11 cellular contexts compared by ENCODE assay signal in the genomic region with DNA sequence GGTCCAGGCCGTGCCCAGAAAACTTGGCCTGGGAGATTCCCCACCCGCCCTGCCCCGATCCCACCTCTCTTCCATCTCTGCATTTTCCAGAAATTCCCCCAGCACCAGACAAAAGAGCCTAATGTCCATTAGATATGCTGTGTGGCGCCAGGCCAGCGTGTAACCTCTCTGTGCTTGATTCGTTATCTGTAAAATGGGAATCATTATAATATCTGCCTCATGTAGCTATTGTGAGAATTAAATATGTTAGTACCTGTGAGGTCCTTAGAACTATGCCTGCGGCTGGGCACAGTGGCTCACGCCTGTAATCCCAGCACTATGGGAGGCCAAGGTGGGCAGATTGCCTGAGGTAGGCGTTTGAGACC. TPM values are rescaled to one million over a fixed set of nuclear protein-coding genes. Genes with fewer than 3 reads are reported as not detected.
DNase-seq lines count a peak whose midpoint lies in the region; ATAC-seq, FAIRE-seq and TF ChIP-seq lines count a peak whose summit lies in the region.
"Had no signal": no experiment of that assay in that cellular context is flagged by ENCODE, and none has a peak within 500 bp of the region (broad histone marks: within the 10 kb centered on the region; RNA-seq: fewer than 3 reads in every experiment).

No MANE protein-coding gene starts in this region.

- ATAC-seq in activated T-cell treated with anti-CD3 and anti-CD28 coated beads, Interleukin-2, amount 50 U/mL, for 72 hours (replicated peaks in 1 of 2), result no peak
- no peak for ATAC-seq in central memory CD8-positive, alpha-beta T cell (replicated peaks; ENCODE audit: extremely low read depth, poor library complexity, severe bottlenecking)
- no peak for ATAC-seq in stimulated activated memory B cell treated with anti-CD40 and anti-IgM and Interleukin-4, amounts not matched to agents 10 μg/mL and 1 μg/mL and 100 μg/mL, for 72 hours

- peak overlapping the region; percentile 89 for H3K27ac Mint-ChIP-seq in activated T-cell treated with anti-CD3 and anti-CD28 coated beads, Interleukin-2, amount 50 U/mL, for 72 hours
- peak overlapping the region; percentile 92 for H3K27ac Mint-ChIP-seq in central memory CD8-positive, alpha-beta T cell (ENCODE audit: low read depth)
- peak overlapping the region; percentile 95 for H3K27ac Mint-ChIP-seq in stimulated activated memory B cell treated with anti-CD40 and anti-IgM and Interleukin-4, amounts not matched to agents 10 μg/mL and 1 μg/mL and 100 μg/mL, for 72 hours
- H3K27ac Mint-ChIP-seq in H9, result no peak overlapping the region

- DNase-seq in activated T-cell treated with anti-CD3 and anti-CD28 coated beads, Interleukin-2, amount 50 U/mL, for 72 hours, result no peak
- no peak for DNase-seq in activated T-cell treated with anti-CD3 and anti-CD28 coated beads, Interleukin-2, amount 50 U/mL, for 48 hours
- DNase-seq in central memory CD8-positive, alpha-beta T cell (ENCODE audit: low spot score in 2 of 2), result no peak
- DNase-seq in H9, result no peak
- DNase-seq in CD1c-positive myeloid dendritic cell (ENCODE audit: extremely low spot score), result no peak
- DNase-seq in GM19239 (ENCODE audit: insufficient read length, low spot score), result no peak
- DNase-seq: NCI-H526 treated with DMSO at 0.1 percent for 48 hours had no signal

- no peak overlapping the region for H3K56ac ChIP-seq in H9 (ENCODE audit: insufficient read length, low read depth, low read length)

- H4K5ac ChIP-seq in H9 (ENCODE audit: insufficient read length, low read depth, low read length), result no peak overlapping the region

- H4K20me1 ChIP-seq in OCI-LY3 (ENCODE audit: insufficient read depth, low read length), result no peaks in the 10 kb centered on the region
- no peaks in the 10 kb centered on the region for H4K20me1 ChIP-seq in H9 (ENCODE audit: control insufficient read depth, insufficient read depth, insufficient read length)

- H3K36me3 Mint-ChIP-seq in activated T-cell treated with anti-CD3 and anti-CD28 coated beads, Interleukin-2, amount 50 U/mL, for 72 hours (ENCODE audit: insufficient read depth in 2 of 2), result peaks cover 18 to 29% of the 10 kb centered on the region in 2 donors
- H3K36me3 Mint-ChIP-seq in central memory CD8-positive, alpha-beta T cell (ENCODE audit: insufficient read depth), result peaks cover 13% of the 10 kb centered on the region
- peaks cover 20% of the 10 kb centered on the region for H3K36me3 Mint-ChIP-seq in stimulated activated memory B cell treated with anti-CD40 and anti-IgM and Interleukin-4, amounts not matched to agents 10 μg/mL and 1 μg/mL and 100 μg/mL, for 72 hours
- H3K36me3 Mint-ChIP-seq in H9 (ENCODE audit: insufficient read depth in 1 of 3, low read depth in 3 of 3), result peaks cover 0 to 9% (median 0%) of the 10 kb centered on the region in 3 experiments; a peak in 2 of 7 replicates

- peaks cover 12% of the 10 kb centered on the region for H3K36me3 ChIP-seq in OCI-LY3 (replicated peaks; ENCODE audit: low read depth, low read length)

- peak overlapping the region; percentile 77; the same call in 1 of the 2 replicates for H3K4me2 ChIP-seq in OCI-LY3 (ENCODE audit: low read length)
- no peak overlapping the region for H3K4me2 ChIP-seq in H9 (ENCODE audit: insufficient read depth, insufficient read length, low read length)

- H3K4me1 Mint-ChIP-seq in activated T-cell treated with anti-CD3 and anti-CD28 coated beads, Interleukin-2, amount 50 U/mL, for 72 hours (ENCODE audit: low read depth), result peaks cover 70% of the 10 kb centered on the region
- peaks cover 34% of the 10 kb centered on the region for H3K4me1 Mint-ChIP-seq in central memory CD8-positive, alpha-beta T cell
- H3K4me1 Mint-ChIP-seq in stimulated activated memory B cell treated with anti-CD40 and anti-IgM and Interleukin-4, amounts not matched to agents 10 μg/mL and 1 μg/mL and 100 μg/mL, for 72 hours, result peaks cover 37% of the 10 kb centered on the region
- peaks cover 7 to 9% of the 10 kb centered on the region in 2 experiments for H3K4me1 Mint-ChIP-seq in H9

- H2AK5ac ChIP-seq in H9 (ENCODE audit: insufficient read length, low read length), result no peak overlapping the region

- H3K18ac ChIP-seq in H9 (ENCODE audit: insufficient read length, low read depth, low read length), result no peak overlapping the region

- H3K27me3 Mint-ChIP-seq in activated T-cell treated with anti-CD3 and anti-CD28 coated beads, Interleukin-2, amount 50 U/mL, for 72 hours (ENCODE audit: low read depth), result no peaks in the 10 kb centered on the region
- H3K27me3 Mint-ChIP-seq in central memory CD8-positive, alpha-beta T cell, result no peaks in the 10 kb centered on the region
- H3K27me3 Mint-ChIP-seq in stimulated activated memory B cell treated with anti-CD40 and anti-IgM and Interleukin-4, amounts not matched to agents 10 μg/mL and 1 μg/mL and 100 μg/mL, for 72 hours, result no peaks in the 10 kb centered on the region
- no peaks in the 10 kb centered on the region; the same call in 1 of the 2 replicates for H3K27me3 Mint-ChIP-seq in H9 (ENCODE audit: low read depth)

- H3K27ac ChIP-seq in OCI-LY3 (ENCODE audit: low read length) (no peak overlapping the region), H9 (ENCODE audit: insufficient read length, low read depth, low read length) (no peak overlapping the region)
- H3K27ac ChIP-seq: KMS-11 had no signal

- H4K8ac ChIP-seq in H9 (replicated peaks; ENCODE audit: insufficient read length, low read depth, low read length), result no peak overlapping the region

- no peak overlapping the region for H3K14ac ChIP-seq in H9 (ENCODE audit: insufficient read depth, low read length)

- no peak overlapping the region for H2BK15ac ChIP-seq in H9 (ENCODE audit: low read depth, low read length)

- WGBS in H9 (ENCODE audit: extremely low coverage, insufficient read length, low lambda C conversion rate), result no CpG with 5 or more reads among the region's 9 CpGs

- H3K23me2 ChIP-seq in H9 (ENCODE audit: insufficient read length, low read depth, low read length, poor library complexity, severe bottlenecking), result no peaks in the 10 kb centered on the region

- no peaks in the 10 kb centered on the region for H3K27me3 ChIP-seq in OCI-LY3 (ENCODE audit: low read depth, low read length)
- H3K27me3 ChIP-seq in H9 (ENCODE audit: insufficient read depth, low read length), result no peaks in the 10 kb centered on the region
- H3K27me3 ChIP-seq: dorsolateral prefrontal cortex had no signal

- H3K9ac ChIP-seq in OCI-LY3 (ENCODE audit: low read length), result no peak overlapping the region
- H3K9ac ChIP-seq in H9 (ENCODE audit: extremely low read depth, insufficient read length, low read length), result no peak overlapping the region
- H3K9ac ChIP-seq: KMS-11 had no signal

- H3K23ac ChIP-seq in H9 (ENCODE audit: insufficient read length, low read depth, low read length), result no peak overlapping the region

- no peak overlapping the region for H2BK5ac ChIP-seq in H9 (ENCODE audit: insufficient read length, low read length)

- FAIRE-seq in GM19239 (lab: Jason Lieb, UNC), result no peak

- TF ChIP-seq CTCF in OCI-LY3 (IDR thresholded peaks at IDR 0.05; ENCODE audit: low read depth, low read length) (no peak), H9 (conservative IDR thresholded peaks at IDR 0.05) (no peak)

- no peak overlapping the region for H3T11ph ChIP-seq in H9 (ENCODE audit: low read length)

- H3K9me3 ChIP-seq in OCI-LY3 (ENCODE audit: insufficient read depth, low read length) (peaks cover 9% of the 10 kb centered on the region; the same call in 1 of the 2 replicates), H9 (ENCODE audit: control insufficient read depth, low read depth, low read length) (no peaks in the 10 kb centered on the region)

- no peaks in the 10 kb centered on the region for H3K79me1 ChIP-seq in H9 (ENCODE audit: insufficient read depth, low read depth, low read length, poor library complexity, severe bottlenecking)

- peak overlapping the region; percentile 68 to 72 for H3K4me3 Mint-ChIP-seq in activated T-cell treated with anti-CD3 and anti-CD28 coated beads, Interleukin-2, amount 50 U/mL, for 72 hours
- H3K4me3 Mint-ChIP-seq in central memory CD8-positive, alpha-beta T cell, result peak overlapping the region; percentile 46
- H3K4me3 Mint-ChIP-seq in stimulated activated memory B cell treated with anti-CD40 and anti-IgM and Interleukin-4, amounts not matched to agents 10 μg/mL and 1 μg/mL and 100 μg/mL, for 72 hours, result peak overlapping the region; percentile 63
- H3K4me3 Mint-ChIP-seq in H9, result no peak overlapping the region

- no peak overlapping the region for H3K4me3 ChIP-seq in OCI-LY3 (ENCODE audit: low read length)

- peaks cover 44% of the 10 kb centered on the region for H3K4me1 ChIP-seq in OCI-LY3 (ENCODE audit: low read length)
- H3K4me1 ChIP-seq in H9 (ENCODE audit: insufficient read depth, low read length), result no peaks in the 10 kb centered on the region

- H3K4ac ChIP-seq in H9 (ENCODE audit: low read depth, low read length), result no peak overlapping the region

- H2BK120ac ChIP-seq in H9 (ENCODE audit: low read depth, low read length, poor library complexity, severe bottlenecking), result no peak overlapping the region

- no peak overlapping the region for H2BK20ac ChIP-seq in H9 (ENCODE audit: low read depth, low read length, poor library complexity, severe bottlenecking)

- H2BK12ac ChIP-seq in H9 (ENCODE audit: insufficient read length, low read depth, low read length), result no peak overlapping the region

- peaks cover 4 to 10% of the 10 kb centered on the region in 2 donors for H3K9me3 Mint-ChIP-seq in activated T-cell treated with anti-CD3 and anti-CD28 coated beads, Interleukin-2, amount 50 U/mL, for 72 hours
- H3K9me3 Mint-ChIP-seq in central memory CD8-positive, alpha-beta T cell, result no peaks in the 10 kb centered on the region
- H3K9me3 Mint-ChIP-seq in stimulated activated memory B cell treated with anti-CD40 and anti-IgM and Interleukin-4, amounts not matched to agents 10 μg/mL and 1 μg/mL and 100 μg/mL, for 72 hours, result peaks cover 3% of the 10 kb centered on the region
- no peaks in the 10 kb centered on the region for H3K9me3 Mint-ChIP-seq in H9

- H2AFZ ChIP-seq in OCI-LY3 (ENCODE audit: low read depth, low read length) (no peak overlapping the region), H9 (ENCODE audit: low read length) (no peak overlapping the region)

- no peak overlapping the region for H4K91ac ChIP-seq in H9 (ENCODE audit: insufficient read length, low read depth, low read length)

- H3K79me2 ChIP-seq in OCI-LY3 (ENCODE audit: low read length) (peaks cover 8% of the 10 kb centered on the region), H9 (ENCODE audit: insufficient read depth, low read length) (no peaks in the 10 kb centered on the region)

RNA-seq across cellular contexts. Expression of a gene that starts 33.6 kb away (rescaled TPM):
- 100 to 1,000 TPM; 155 to 166 TPM for total RNA-seq in activated T-cell treated with anti-CD3 and anti-CD28 coated beads, Interleukin-2, amount 50 U/mL, for 72 hours
- 0.07 and 0.11 TPM in 2 replicates for total RNA-seq in H9 (2021)

RNA-seq across cellular contexts. Expression of a gene that starts 54.6 kb away (rescaled TPM):
- total RNA-seq in activated T-cell treated with anti-CD3 and anti-CD28 coated beads, Interleukin-2, amount 50 U/mL, for 72 hours, result 100 to 1,000 TPM; 313 to 348 TPM
- total RNA-seq in H9 (2021), result 28.3 and 28.6 TPM in 2 replicates

Comparison
In these comparisons a context has a peak if more than half of its experiments do, and no peak if none do; other contexts are left out.
1. H3K27ac Mint-ChIP-seq: peak in activated T-cell treated with anti-CD3 and anti-CD28 coated beads, Interleukin-2, amount 50 U/mL, for 72 hours (single experiment), central memory CD8-positive, alpha-beta T cell (single experiment) and stimulated activated memory B cell treated with anti-CD40 and anti-IgM and Interleukin-4, amounts not matched to agents 10 μg/mL and 1 μg/mL and 100 μg/mL, for 72 hours (single experiment); none in H9 (0 of 3).
2. H3K4me3 Mint-ChIP-seq: peak in activated T-cell treated with anti-CD3 and anti-CD28 coated beads, Interleukin-2, amount 50 U/mL, for 72 hours (2 of 2), central memory CD8-positive, alpha-beta T cell (single experiment) and stimulated activated memory B cell treated with anti-CD40 and anti-IgM and Interleukin-4, amounts not matched to agents 10 μg/mL and 1 μg/mL and 100 μg/mL, for 72 hours (single experiment); none in H9 (0 of 2).
3. RNA of a gene that starts 33.6 kb away (total RNA-seq): 155 to 166 TPM in activated T-cell treated with anti-CD3 and anti-CD28 coated beads, Interleukin-2, amount 50 U/mL, for 72 hours; 0.07 to 0.11 TPM in H9; every median in the first group is over 100 times any median in the second.
4. RNA of a gene that starts 54.6 kb away (total RNA-seq): 313 to 348 TPM in activated T-cell treated with anti-CD3 and anti-CD28 coated beads, Interleukin-2, amount 50 U/mL, for 72 hours; 28.3 to 28.6 TPM in H9; every median in the first group is over 10 times any median in the second.